In the genomic region with DNA sequence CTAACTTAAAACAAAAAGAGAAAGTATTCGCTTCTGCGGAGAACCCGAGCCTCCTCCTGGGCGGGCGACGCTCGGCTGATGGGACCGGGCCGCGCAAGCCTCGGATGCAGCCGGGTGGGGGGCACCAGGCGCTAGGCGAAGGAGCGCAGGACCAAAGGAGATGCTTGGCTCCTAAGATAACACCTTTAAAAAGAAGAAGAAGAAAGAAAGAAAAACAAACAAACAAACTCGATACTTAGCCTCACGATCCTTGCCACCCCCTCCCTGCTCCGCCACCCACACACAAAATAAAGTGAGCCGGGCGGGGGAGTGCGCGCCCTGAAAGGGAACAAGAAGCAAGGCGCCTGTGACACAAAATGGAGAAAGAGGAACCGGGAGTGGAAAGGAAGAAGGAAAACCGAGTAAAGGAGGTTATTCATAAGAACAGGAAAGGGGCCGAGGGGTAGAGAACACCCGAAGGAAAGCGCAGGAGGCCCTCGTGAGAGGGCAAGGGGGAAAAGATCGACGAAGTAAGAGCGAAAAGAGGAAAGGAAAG, we compare ENCODE assay signal across 8 cellular contexts. TPM values are rescaled to one million over a fixed set of nuclear protein-coding genes. Genes with fewer than 3 reads are reported as not detected.
A peak's percentile ranks its signal among the peaks of the same experiment; 100 is the strongest.
DNase-seq lines count a peak whose midpoint lies in the region; ATAC-seq and TF ChIP-seq lines count a peak whose summit lies in the region.

No MANE protein-coding gene starts in this region.

- no peaks in the 10 kb centered on the region for H3K9me2 ChIP-seq in DOHH2 (replicated peaks; ENCODE audit: control insufficient read depth, low read length)
- no peaks in the 10 kb centered on the region for H3K9me2 ChIP-seq in Karpas-422 (replicated peaks; ENCODE audit: insufficient read depth, low read length)

- H3K4me1 ChIP-seq in DOHH2 (ENCODE audit: control insufficient read depth, low read length) (peaks cover 20% of the 10 kb centered on the region), Karpas-422 (ENCODE audit: low read length) (peaks cover 19% of the 10 kb centered on the region)

- DNase-seq in Karpas-422 (peak; percentile 72), cerebellar cortex (ENCODE audit: low spot score) (peak; percentile 62), kidney glomerular epithelial cell (lab: John Stamatoyannopoulos, UW) (peak; percentile 59), NCI-H2029 treated with DMSO at 0.1 percent for 48 hours (lab: John Stamatoyannopoulos, UW) (no peak)
- peak; percentile 73 for DNase-seq in stimulated activated CD4-positive, alpha-beta T cell treated with anti-CD3 and anti-CD28 coated beads, Interleukin-15, amount 100 ng/mL, for 24 hours

- H3K4me3 ChIP-seq in DOHH2 (ENCODE audit: low read length) (peak overlapping the region; percentile 76), Karpas-422 (ENCODE audit: low read length) (peak overlapping the region; percentile 72), WI38 (ENCODE audit: low read depth, low read length) (peak overlapping the region; percentile 50)

- ATAC-seq in GM21723 (IDR thresholded peaks at IDR 0.05; ENCODE audit: unreplicated experiment) = peak; percentile 66

- H3K27ac ChIP-seq in DOHH2 (ENCODE audit: low read depth, low read length) (no peak overlapping the region), Karpas-422 (ENCODE audit: low read length) (no peak overlapping the region)

- peaks cover 11% of the 10 kb centered on the region; the same call in 1 of the 2 replicates for H3F3A ChIP-seq in DOHH2 (ENCODE audit: control insufficient read depth, insufficient read depth)

- TF ChIP-seq CTCF in DOHH2 (IDR thresholded peaks at IDR 0.05; ENCODE audit: low read depth, low read length, poor library complexity, severe bottlenecking) (no peak), WI38 (IDR thresholded peaks at IDR 0.05; ENCODE audit: low read depth, low read length) (no peak)

- H3K79me2 ChIP-seq in DOHH2 (ENCODE audit: control insufficient read depth, low read length) (no peaks in the 10 kb centered on the region), Karpas-422 (ENCODE audit: low read length) (no peaks in the 10 kb centered on the region)

- H3K36me3 ChIP-seq in DOHH2 (ENCODE audit: control insufficient read depth, low read length) (no peaks in the 10 kb centered on the region), Karpas-422 (ENCODE audit: insufficient read depth, low read length) (no peaks in the 10 kb centered on the region)

- H2AFZ ChIP-seq in Karpas-422 (ENCODE audit: low read length) = peak overlapping the region; percentile 97

- H3K4me2 ChIP-seq in DOHH2 (ENCODE audit: low read length) (peak overlapping the region; percentile 88), Karpas-422 (ENCODE audit: low read depth, low read length, poor library complexity, severe bottlenecking) (peak overlapping the region; percentile 97)

- H3K9ac ChIP-seq in Karpas-422 (ENCODE audit: low read length) = peak overlapping the region; percentile 75

- H3K27me3 ChIP-seq in DOHH2 (ENCODE audit: control insufficient read depth, low read length) (peaks cover 70% of the 10 kb centered on the region), Karpas-422 (ENCODE audit: low read length) (no peaks in the 10 kb centered on the region)

- H3K9me3 ChIP-seq in DOHH2 (ENCODE audit: control insufficient read depth, insufficient read depth, low read length) (no peaks in the 10 kb centered on the region), Karpas-422 (ENCODE audit: low read length) (no peaks in the 10 kb centered on the region)

- no peaks in the 10 kb centered on the region for H4K20me1 ChIP-seq in DOHH2 (ENCODE audit: control insufficient read depth, insufficient read depth, low read depth, low read length)
- no peaks in the 10 kb centered on the region for H4K20me1 ChIP-seq in Karpas-422 (ENCODE audit: insufficient read depth, low read depth, low read length)

RNA-seq across cellular contexts. Expression of a gene that starts 34.0 kb away (rescaled TPM):
- total RNA-seq in Karpas-422 (2014; rRNA removed; shearing (Covaris generic); ENCODE audit: low replicate concordance) = not detected in 2 replicates
